Comparison of ENCODE assay signal across 12 cellular contexts in the genomic region with DNA sequence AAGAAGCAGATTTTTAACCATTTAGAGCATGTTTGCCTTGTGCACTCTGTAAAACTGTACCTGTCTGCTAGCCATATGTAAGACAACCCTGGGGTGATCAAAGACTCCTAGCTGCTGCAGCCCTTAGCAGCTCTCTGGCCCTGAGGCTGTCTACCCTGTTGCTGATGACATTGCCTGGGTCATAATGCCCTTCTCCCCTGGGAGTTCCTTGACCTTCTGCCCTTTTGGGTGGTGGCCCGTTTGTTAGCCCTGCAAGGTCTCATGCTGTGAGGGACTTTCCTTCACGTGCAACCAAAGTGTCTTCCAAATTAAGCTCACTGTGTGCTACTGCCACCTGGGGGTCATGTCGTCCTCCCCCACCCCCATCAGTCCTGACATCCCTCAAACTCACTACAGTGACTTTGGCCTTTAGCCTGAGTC. TPM values are rescaled to one million over a fixed set of nuclear protein-coding genes. Genes with fewer than 3 reads are reported as not detected.
A peak's percentile ranks its signal among the peaks of the same experiment; 100 is the strongest.
DNase-seq lines count a peak whose midpoint lies in the region; ATAC-seq and TF ChIP-seq lines count a peak whose summit lies in the region.
"Had no signal": no experiment of that assay in that cellular context is flagged by ENCODE, and none has a peak within 500 bp of the region (broad histone marks: within the 10 kb centered on the region; RNA-seq: fewer than 3 reads in every experiment).

No MANE protein-coding gene starts in this region.

- no peak overlapping the region for H3K9ac ChIP-seq in liver (ENCODE audit: low read depth in 1 of 2, low read length in 2 of 2)

- peak overlapping the region; percentile 20 to 61 for H3K27ac ChIP-seq in liver (ENCODE audit: low read depth in 1 of 2, low read length in 2 of 2)
- H3K27ac ChIP-seq: adrenal gland had no signal

- H3K36me3 ChIP-seq in liver (ENCODE audit: control insufficient read depth in 4 of 4, insufficient read depth in 3 of 4, low read depth in 1 of 4, low read length in 3 of 4), result no peaks in the 10 kb centered on the region
- H3K36me3 ChIP-seq: adrenal gland, HAP-1 had no signal

- no peak overlapping the region for H3K4me3 ChIP-seq in liver (ENCODE audit: low read depth in 1 of 3, low read length in 3 of 3)
- H3K4me3 ChIP-seq: adrenal gland, HAP-1 had no signal

- TF ChIP-seq CTCF in GM13977 (IDR thresholded peaks at IDR 0.05; ENCODE audit: extremely low read depth, insufficient read depth, missing control alignments), result peak; percentile 11
- TF ChIP-seq CTCF in liver (IDR thresholded peaks at IDR 0.05; ENCODE audit: low read depth, low read length, missing input control), result peak; percentile 45

- in situ Hi-C loops in GM13977 (cut with MboI; ENCODE audit: low pct_unique_long_range_greater_than_20kb, low sequenced_read_pairs, unreplicated experiment), result no loop called here
- in situ Hi-C loops in SK-MEL-5 (cut with HindIII; ENCODE audit: low pct_unique_long_range_greater_than_20kb, low sequenced_read_pairs), result no loop called here

- H3K4me1 ChIP-seq in liver (ENCODE audit: control insufficient read depth in 4 of 4, insufficient read depth in 4 of 4, low read length in 3 of 4), result peaks cover 8 to 46% (median 40%) of the 10 kb centered on the region in 4 donors
- H3K4me1 ChIP-seq: adrenal gland had no signal

- ATAC-seq in HG02610 (IDR thresholded peaks at IDR 0.05; ENCODE audit: unreplicated experiment), result peak; percentile 74
- ATAC-seq: CD8-positive, alpha-beta T cell had no signal

- H3K27me3 ChIP-seq in liver (ENCODE audit: control insufficient read depth in 4 of 4, insufficient read depth in 4 of 4, low read length in 3 of 4), result no peaks in the 10 kb centered on the region

- peak; percentile 76 to 78 for TF ChIP-seq RAD21 in liver (IDR thresholded peaks at IDR 0.05)

- DNase-seq in GM13977 (ENCODE audit: low spot score), result no peak
- DNase-seq in SK-MEL-5 (ENCODE audit: low read depth, low spot score), result peak; percentile 27
- DNase-seq in amniotic stem cell (lab: John Stamatoyannopoulos, UW), result no peak
- no peak for DNase-seq in COLO829 (ENCODE audit: low spot score)
- no peak for DNase-seq in NCI-H2227 treated with DMSO at 0.1 percent for 48 hours (lab: John Stamatoyannopoulos, UW)
- no peak for DNase-seq in HUDEP-2 (lab: John Stamatoyannopoulos, UW; ENCODE audit: unreplicated experiment in 76 of 76)
- DNase-seq: adrenal gland; CD8-positive, alpha-beta T cell; posterior cingulate gyrus had no signal

- WGBS in liver, result 20% methylated on average over 3 of the region's 3 CpGs

- peaks cover 0 to 6% (median 0%) of the 10 kb centered on the region in 4 donors for H3K9me3 ChIP-seq in liver (ENCODE audit: control insufficient read depth in 4 of 4, low read length in 3 of 4)

TF ChIP-seq in liver, 16 proteins besides CTCF, POLR2A, EP300 and RAD21:
- TF ChIP-seq FOXA1 (IDR thresholded peaks at IDR 0.05) (peak; percentile 31), TAF1 (conservative IDR thresholded peaks at IDR 0.05) (no peak), HNF4G (IDR thresholded peaks at IDR 0.05) (no peak), GABPA (IDR thresholded peaks at IDR 0.05 in 1 of 2, conservative IDR thresholded peaks at IDR 0.05 in 1 of 2) (no peak), NR2F2 (IDR thresholded peaks at IDR 0.05) (peak; percentile 51), JUND (IDR thresholded peaks at IDR 0.05) (no peak), YY1 (IDR thresholded peaks at IDR 0.05) (no peak), RXRA (IDR thresholded peaks at IDR 0.05) (peak; percentile 87 to 91), FOXA2 (IDR thresholded peaks at IDR 0.05) (peak; percentile 14), HNF4A (conservative IDR thresholded peaks at IDR 0.05) (peak; percentile 68 to 73), SP1 (IDR thresholded peaks at IDR 0.05) (peak; percentile 68), EGR1 (IDR thresholded peaks at IDR 0.05; ENCODE audit: low read depth in 2 of 2) (peak in 1 of 2 donors; percentile 14)
- TF ChIP-seq, protein P1, sequence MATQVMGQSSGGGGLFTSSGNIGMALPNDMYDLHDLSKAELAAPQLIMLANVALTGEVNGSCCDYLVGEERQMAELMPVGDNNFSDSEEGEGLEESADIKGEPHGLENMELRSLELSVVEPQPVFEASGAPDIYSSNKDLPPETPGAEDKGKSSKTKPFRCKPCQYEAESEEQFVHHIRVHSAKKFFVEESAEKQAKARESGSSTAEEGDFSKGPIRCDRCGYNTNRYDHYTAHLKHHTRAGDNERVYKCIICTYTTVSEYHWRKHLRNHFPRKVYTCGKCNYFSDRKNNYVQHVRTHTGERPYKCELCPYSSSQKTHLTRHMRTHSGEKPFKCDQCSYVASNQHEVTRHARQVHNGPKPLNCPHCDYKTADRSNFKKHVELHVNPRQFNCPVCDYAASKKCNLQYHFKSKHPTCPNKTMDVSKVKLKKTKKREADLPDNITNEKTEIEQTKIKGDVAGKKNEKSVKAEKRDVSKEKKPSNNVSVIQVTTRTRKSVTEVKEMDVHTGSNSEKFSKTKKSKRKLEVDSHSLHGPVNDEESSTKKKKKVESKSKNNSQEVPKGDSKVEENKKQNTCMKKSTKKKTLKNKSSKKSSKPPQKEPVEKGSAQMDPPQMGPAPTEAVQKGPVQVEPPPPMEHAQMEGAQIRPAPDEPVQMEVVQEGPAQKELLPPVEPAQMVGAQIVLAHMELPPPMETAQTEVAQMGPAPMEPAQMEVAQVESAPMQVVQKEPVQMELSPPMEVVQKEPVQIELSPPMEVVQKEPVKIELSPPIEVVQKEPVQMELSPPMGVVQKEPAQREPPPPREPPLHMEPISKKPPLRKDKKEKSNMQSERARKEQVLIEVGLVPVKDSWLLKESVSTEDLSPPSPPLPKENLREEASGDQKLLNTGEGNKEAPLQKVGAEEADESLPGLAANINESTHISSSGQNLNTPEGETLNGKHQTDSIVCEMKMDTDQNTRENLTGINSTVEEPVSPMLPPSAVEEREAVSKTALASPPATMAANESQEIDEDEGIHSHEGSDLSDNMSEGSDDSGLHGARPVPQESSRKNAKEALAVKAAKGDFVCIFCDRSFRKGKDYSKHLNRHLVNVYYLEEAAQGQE (IDR thresholded peaks at IDR 0.05), result no peak
- TF ChIP-seq, protein P2, sequence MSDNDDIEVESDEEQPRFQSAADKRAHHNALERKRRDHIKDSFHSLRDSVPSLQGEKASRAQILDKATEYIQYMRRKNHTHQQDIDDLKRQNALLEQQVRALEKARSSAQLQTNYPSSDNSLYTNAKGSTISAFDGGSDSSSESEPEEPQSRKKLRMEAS (IDR thresholded peaks at IDR 0.05), result no peak
- TF ChIP-seq, protein P3, sequence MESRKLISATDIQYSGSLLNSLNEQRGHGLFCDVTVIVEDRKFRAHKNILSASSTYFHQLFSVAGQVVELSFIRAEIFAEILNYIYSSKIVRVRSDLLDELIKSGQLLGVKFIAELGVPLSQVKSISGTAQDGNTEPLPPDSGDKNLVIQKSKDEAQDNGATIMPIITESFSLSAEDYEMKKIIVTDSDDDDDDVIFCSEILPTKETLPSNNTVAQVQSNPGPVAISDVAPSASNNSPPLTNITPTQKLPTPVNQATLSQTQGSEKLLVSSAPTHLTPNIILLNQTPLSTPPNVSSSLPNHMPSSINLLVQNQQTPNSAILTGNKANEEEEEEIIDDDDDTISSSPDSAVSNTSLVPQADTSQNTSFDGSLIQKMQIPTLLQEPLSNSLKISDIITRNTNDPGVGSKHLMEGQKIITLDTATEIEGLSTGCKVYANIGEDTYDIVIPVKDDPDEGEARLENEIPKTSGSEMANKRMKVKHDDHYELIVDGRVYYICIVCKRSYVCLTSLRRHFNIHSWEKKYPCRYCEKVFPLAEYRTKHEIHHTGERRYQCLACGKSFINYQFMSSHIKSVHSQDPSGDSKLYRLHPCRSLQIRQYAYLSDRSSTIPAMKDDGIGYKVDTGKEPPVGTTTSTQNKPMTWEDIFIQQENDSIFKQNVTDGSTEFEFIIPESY (IDR thresholded peaks at IDR 0.05), result no peak
- TF ChIP-seq, protein P4, sequence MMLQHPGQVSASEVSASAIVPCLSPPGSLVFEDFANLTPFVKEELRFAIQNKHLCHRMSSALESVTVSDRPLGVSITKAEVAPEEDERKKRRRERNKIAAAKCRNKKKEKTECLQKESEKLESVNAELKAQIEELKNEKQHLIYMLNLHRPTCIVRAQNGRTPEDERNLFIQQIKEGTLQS (IDR thresholded peaks at IDR 0.05), result no peak

RNA-seq across cellular contexts. Expression of a gene that starts 7.4 kb away (rescaled TPM):
- total RNA-seq in SK-MEL-5 (2014; rRNA removed; shearing (Covaris generic)), result 6.1 and 6.6 TPM in 2 replicates
- polyA plus RNA-seq in SK-MEL-5 (2015; cell fraction: cytosol; rRNA removed), result 4.7 and 8.7 TPM in 2 replicates
- polyA plus RNA-seq in SK-MEL-5 (2015; cell fraction: nucleus; rRNA removed), result 1.8 and 4.3 TPM in 2 replicates
- 10 to 100 TPM; 24.5 to 29.1 TPM for total RNA-seq in liver
- 10 to 100 TPM in 1 of 2 donors, 1 to 10 TPM in 1; 5.9 to 11.8 TPM for polyA plus RNA-seq in liver
- total RNA-seq: CD8-positive, alpha-beta T cell had no signal
